23 cellular contexts compared by ENCODE assay signal in genomic region chr9:73059304-73059703, GRCh38.
"Had no signal": no experiment of that assay in that cellular context is flagged by ENCODE, and none has a peak within 500 bp of the region (broad histone marks: within the 10 kb centered on the region; RNA-seq: fewer than 3 reads in every experiment).

No MANE protein-coding gene starts in this region.

- H3K4me2 ChIP-seq: neural progenitor cell had no signal

- H3K4me1 ChIP-seq: esophagus muscularis mucosa, foreskin keratinocyte, gastroesophageal sphincter, heart right ventricle, left lung, neural progenitor cell, parathyroid adenoma, right lobe of liver, tibial nerve, upper lobe of left lung had no signal

- ATAC-seq: foreskin keratinocyte; gastroesophageal sphincter; heart right ventricle; left cardiac atrium; left lung; mucosa of descending colon; natural killer cell treated with Interleukin-12 subunit alpha and Interleukin-12 subunit beta and Interleukin-15 and Interleukin-18, amount 100 ng/mL, for 72 hours; right lobe of liver; stimulated activated naive B cell treated with anti-CD40 and anti-IgM and Interleukin-4, amounts not matched to agents 10 μg/mL and 1 μg/mL and 100 μg/mL, for 72 hours had no signal

- H3K9me3 ChIP-seq: esophagus muscularis mucosa, gastroesophageal sphincter, heart right ventricle, left lung, mucosa of descending colon, right lobe of liver, thoracic aorta, tibial nerve, upper lobe of left lung had no signal

- H3K27me3 ChIP-seq: esophagus muscularis mucosa, gastroesophageal sphincter, heart right ventricle, left lung, neural progenitor cell, right lobe of liver, tibial nerve, upper lobe of left lung had no signal

- H3K27ac ChIP-seq: esophagus muscularis mucosa, foreskin keratinocyte, gastroesophageal sphincter, heart right ventricle, left lung, neural progenitor cell, parathyroid adenoma, right lobe of liver, thoracic aorta, tibial nerve, upper lobe of left lung had no signal

- H3K4me3 ChIP-seq: esophagus muscularis mucosa, gastroesophageal sphincter, heart right ventricle, left lung, mucosa of descending colon, neural progenitor cell, right lobe of liver, thoracic aorta, tibial nerve, upper lobe of left lung had no signal

- DNase-seq: dermis blood vessel endothelial cell; effector memory CD4-positive, alpha-beta T cell; foreskin keratinocyte; heart right ventricle; hippocampal formation; left cardiac atrium; left lung; mesenchymal stem cell; mucosa of descending colon; naive B cell; right lobe of liver; small intestine; stimulated activated CD4-positive, alpha-beta T cell treated with anti-CD3 and anti-CD28 coated beads, Interleukin-15, amount 100 ng/mL, for 24 hours; stimulated activated CD4-positive, alpha-beta T cell treated with anti-CD3 and anti-CD28 coated beads, Interleukin-2, amount 100 ng/mL, for 48 hours; stimulated activated naive B cell treated with anti-CD40 and anti-IgM and Interleukin-4, amounts not matched to agents 10 μg/mL and 1 μg/mL and 100 μg/mL, for 72 hours; upper lobe of left lung had no signal

- H3K36me3 ChIP-seq: esophagus muscularis mucosa, gastroesophageal sphincter, heart right ventricle, left lung, neural progenitor cell, right lobe of liver, thoracic aorta, tibial nerve, upper lobe of left lung had no signal

- H3K9ac ChIP-seq: neural progenitor cell, parathyroid adenoma had no signal
